Comparison of ENCODE assay signal across 9 cellular contexts in genomic region chr11:133951484-133952198, GRCh38. TPM values are rescaled to one million over a fixed set of nuclear protein-coding genes. Genes with fewer than 3 reads are reported as not detected.
A peak's percentile ranks its signal among the peaks of the same experiment; 100 is the strongest.
DNase-seq lines count a peak whose midpoint lies in the region; ATAC-seq and TF ChIP-seq lines count a peak whose summit lies in the region.
"Had no signal": no experiment of that assay in that cellular context is flagged by ENCODE, and none has a peak within 500 bp of the region (broad histone marks: within the 10 kb centered on the region; RNA-seq: fewer than 3 reads in every experiment).

No MANE protein-coding gene starts in this region.

- ATAC-seq in GM18858 (IDR thresholded peaks at IDR 0.05; ENCODE audit: unreplicated experiment) = no peak

- no peak for TF ChIP-seq CTCF in BE2C (IDR thresholded peaks at IDR 0.05; ENCODE audit: low read depth, low read length)

- H3K36me3 ChIP-seq in BE2C = no peaks in the 10 kb centered on the region
- H3K36me3 ChIP-seq in muscle layer of colon (ENCODE audit: insufficient read depth, low read length) = peaks cover 3% of the 10 kb centered on the region

- H3K27ac ChIP-seq in muscle layer of colon (ENCODE audit: low read depth, low read length) = peak overlapping the region; percentile 92

- H3K4me1 ChIP-seq in BE2C (peaks cover 40% of the 10 kb centered on the region), muscle layer of colon (ENCODE audit: insufficient read depth, low read length) (peaks cover 82% of the 10 kb centered on the region)

- H3K27me3 ChIP-seq in BE2C = no peaks in the 10 kb centered on the region
- H3K27me3 ChIP-seq in muscle layer of colon (ENCODE audit: control insufficient read depth in 1 of 2, insufficient read depth in 2 of 2, low read length in 2 of 2) = peaks cover 0 to 4% of the 10 kb centered on the region in 2 donors

- DNase-seq in BE2C (peak; percentile 50), NCI-H187 (lab: John Stamatoyannopoulos, UW) (peak; percentile 20 to 67), cerebellar cortex (ENCODE audit: low spot score) (peak; percentile 86), NCI-H774 (lab: John Stamatoyannopoulos, UW) (no peak), cortex of kidney (lab: John Stamatoyannopoulos, UW) (no peak), NOMO-1 (lab: John Stamatoyannopoulos, UW; ENCODE audit: unreplicated experiment in 2 of 2) (no peak)
- DNase-seq: DMS53 had no signal

- H3K4me3 ChIP-seq in BE2C (ENCODE audit: low read depth, low read length) (peak overlapping the region; percentile 51), muscle layer of colon (ENCODE audit: low read depth in 1 of 2, low read length in 2 of 2) (peak overlapping the region; percentile 24 to 40)

- H3K9me3 ChIP-seq in BE2C (no peaks in the 10 kb centered on the region), muscle layer of colon (ENCODE audit: low read length) (no peaks in the 10 kb centered on the region)

- peak overlapping the region; percentile 50 for H3K9ac ChIP-seq in muscle layer of colon (ENCODE audit: low read length)

RNA-seq across cellular contexts. Expression of gene IGSF9B, which starts 5.1 kb away (rescaled TPM):
- polyA plus RNA-seq in BE2C (2012; ENCODE audit: insufficient read depth, insufficient read length, low read depth) = 112 TPM

Comparison
In these comparisons a context has a peak if more than half of its experiments do, and no peak if none do; other contexts are left out.
1. DNase-seq: peak in BE2C (single experiment), NCI-H187 (2 of 2) and cerebellar cortex (single experiment); none in NCI-H774 (single experiment), cortex of kidney (single experiment) and NOMO-1 (0 of 2).